Comparison of ENCODE assay signal across 1 cellular context in the genomic region with DNA sequence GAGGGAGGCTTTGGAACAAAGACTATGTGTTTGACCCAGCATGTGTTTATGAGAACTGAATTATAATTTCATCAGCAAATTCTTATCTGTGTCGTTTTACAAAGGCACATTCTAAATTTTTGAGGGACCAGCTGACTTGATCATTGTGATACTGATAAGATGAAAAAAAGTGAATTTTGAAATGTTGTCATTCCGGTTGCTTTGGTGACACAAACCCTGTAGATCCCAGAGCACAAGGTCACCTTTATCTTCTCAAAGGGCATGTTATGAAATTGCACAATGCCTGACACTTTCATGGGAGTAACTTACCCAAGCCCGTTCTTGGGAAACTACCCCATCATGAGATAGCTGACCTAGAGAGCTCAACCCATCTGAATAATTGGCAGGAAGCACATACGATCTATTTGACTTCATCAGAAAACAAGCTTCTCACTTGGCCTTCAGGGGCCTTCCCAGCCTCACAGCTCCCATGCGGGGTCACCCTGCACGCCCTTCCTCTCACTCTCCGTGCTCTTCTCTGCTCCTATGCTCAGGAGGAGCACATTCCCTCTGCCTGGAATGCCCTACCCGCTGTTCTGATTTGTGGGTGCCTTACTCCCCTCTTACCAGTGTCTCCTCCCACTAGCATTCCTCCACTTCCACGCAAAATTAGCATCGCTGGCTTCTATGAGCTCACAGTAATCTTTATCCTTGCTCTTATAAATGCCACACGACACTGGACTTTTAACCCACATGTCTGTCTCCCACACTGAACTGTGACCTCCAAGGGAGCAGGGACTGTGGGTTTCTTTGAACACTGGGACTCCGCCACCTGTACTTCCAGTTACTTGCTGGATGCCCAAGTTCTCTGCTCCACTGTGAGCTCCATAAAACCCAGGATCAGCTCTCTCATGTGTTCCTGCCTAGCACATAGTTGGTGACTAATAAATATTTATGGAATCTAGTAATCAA.
TF ChIP-seq lines count a peak whose summit lies in the region.

No MANE protein-coding gene starts in this region.

TF ChIP-seq in HepG2, 621 proteins besides CTCF, POLR2A, EP300 and RAD21 (continued from another document and continues in another):
- TF ChIP-seq GABPA (IDR thresholded peaks at IDR 0.05; ENCODE audit: low read depth, low read length) (no peak), GABPA (CRISPR knock-in tag; IDR thresholded peaks at IDR 0.05; ENCODE audit: low read depth) (peak; percentile 66), ESRRA (CRISPR knock-in tag; IDR thresholded peaks at IDR 0.05; ENCODE audit: low read depth) (peak; percentile 100), ETV5 (CRISPR knock-in tag; IDR thresholded peaks at IDR 0.05; ENCODE audit: borderline replicate concordance) (peak; percentile 95), ZBTB10 (CRISPR knock-in tag; IDR thresholded peaks at IDR 0.05; ENCODE audit: borderline replicate concordance) (peak; percentile 90), IKZF1 (IDR thresholded peaks at IDR 0.05) (no peak), ERF (CRISPR knock-in tag; IDR thresholded peaks at IDR 0.05) (peak; percentile 89; the same call in 1 of the 2 replicates), YEATS2 (CRISPR knock-in tag; IDR thresholded peaks at IDR 0.05; ENCODE audit: borderline replicate concordance) (peak; percentile 76; the same call in 1 of the 2 replicates), HNF1B (CRISPR knock-in tag; IDR thresholded peaks at IDR 0.05) (peak; percentile 80), POGZ (CRISPR knock-in tag; IDR thresholded peaks at IDR 0.05) (peak; percentile 98), GZF1 (CRISPR knock-in tag; IDR thresholded peaks at IDR 0.05) (no peak), SMYD3 (CRISPR knock-in tag; IDR thresholded peaks at IDR 0.05) (peak; percentile 60), THRA (CRISPR knock-in tag; IDR thresholded peaks at IDR 0.05; ENCODE audit: borderline replicate concordance) (peak; percentile 96), ZNF432 (CRISPR knock-in tag; IDR thresholded peaks at IDR 0.05; ENCODE audit: borderline replicate concordance) (no peak), GMEB2 (CRISPR knock-in tag; IDR thresholded peaks at IDR 0.05; ENCODE audit: low read depth) (no peak), CENPX (CRISPR knock-in tag; IDR thresholded peaks at IDR 0.05) (no peak), BRCA1 (CRISPR knock-in tag; IDR thresholded peaks at IDR 0.05) (0 out of 2 replicates have a peak, but pooled peaks have one; percentile 42), ZNF331 (CRISPR knock-in tag; IDR thresholded peaks at IDR 0.05) (peak; percentile 98), CSRNP2 (CRISPR knock-in tag; conservative IDR thresholded peaks at IDR 0.05; ENCODE audit: low read depth) (no peak), CREB1 (IDR thresholded peaks at IDR 0.05) (peak; percentile 60; the same call in 1 of the 2 replicates), CREB1 (CRISPR knock-in tag; IDR thresholded peaks at IDR 0.05) (peak; percentile 59; the same call in 1 of the 2 replicates), ZNF281 (CRISPR knock-in tag; IDR thresholded peaks at IDR 0.05; ENCODE audit: borderline replicate concordance) (no peak; the same call in 1 of the 2 replicates), KDM2A (CRISPR knock-in tag; IDR thresholded peaks at IDR 0.05; ENCODE audit: borderline replicate concordance, low read depth) (peak; percentile 52), ZSCAN21 (CRISPR knock-in tag; IDR thresholded peaks at IDR 0.05; ENCODE audit: borderline replicate concordance) (no peak), MTF1 (CRISPR knock-in tag; IDR thresholded peaks at IDR 0.05) (no peak), ZBTB2 (CRISPR knock-in tag; IDR thresholded peaks at IDR 0.05; ENCODE audit: low read depth) (no peak), ATM (IDR thresholded peaks at IDR 0.05; ENCODE audit: borderline replicate concordance) (peak; percentile 62; the same call in 1 of the 2 replicates), AGO2 (optimal IDR thresholded peaks at IDR 0.05; ENCODE audit: low read depth, low read length) (no peak), CBX5 (CRISPR knock-in tag; IDR thresholded peaks at IDR 0.05; ENCODE audit: borderline replicate concordance) (peak; percentile 95), MXI1 (IDR thresholded peaks at IDR 0.05; ENCODE audit: borderline replicate concordance, low read depth, low read length) (peak; percentile 89; the same call in 2 of the 3 replicates), HHEX (CRISPR knock-in tag; IDR thresholded peaks at IDR 0.05) (peak; percentile 73), SKI (IDR thresholded peaks at IDR 0.05; ENCODE audit: partially characterized antibody) (no peak), NFIB (CRISPR knock-in tag; IDR thresholded peaks at IDR 0.05; ENCODE audit: borderline replicate concordance) (no peak), SRSF4 (IDR thresholded peaks at IDR 0.05; ENCODE audit: low read depth, low read length, poor library complexity, severe bottlenecking) (no peak), MTF2 (CRISPR knock-in tag; IDR thresholded peaks at IDR 0.05; ENCODE audit: borderline replicate concordance) (0 out of 2 replicates have a peak, but pooled peaks have one; percentile 72), ZNF503 (CRISPR knock-in tag; IDR thresholded peaks at IDR 0.05) (peak; percentile 98), SP140L (CRISPR knock-in tag; IDR thresholded peaks at IDR 0.05; ENCODE audit: borderline replicate concordance) (peak; percentile 79; the same call in 1 of the 2 replicates), SAFB2 (CRISPR knock-in tag; IDR thresholded peaks at IDR 0.05; ENCODE audit: borderline replicate concordance, low read depth) (peak; percentile 44; the same call in 1 of the 2 replicates), PHF21A (CRISPR knock-in tag; IDR thresholded peaks at IDR 0.05) (peak; percentile 98), ZEB1 (IDR thresholded peaks at IDR 0.05; ENCODE audit: insufficient replicate concordance, low read depth) (peak; percentile 74), ZNF556 (CRISPR knock-in tag; IDR thresholded peaks at IDR 0.05; ENCODE audit: borderline replicate concordance) (peak; percentile 86), ZNF660 (CRISPR knock-in tag; IDR thresholded peaks at IDR 0.05; ENCODE audit: borderline replicate concordance, low read depth) (no peak), KDM4B (CRISPR knock-in tag; IDR thresholded peaks at IDR 0.05) (peak; percentile 96)
- TF ChIP-seq, protein P1, sequence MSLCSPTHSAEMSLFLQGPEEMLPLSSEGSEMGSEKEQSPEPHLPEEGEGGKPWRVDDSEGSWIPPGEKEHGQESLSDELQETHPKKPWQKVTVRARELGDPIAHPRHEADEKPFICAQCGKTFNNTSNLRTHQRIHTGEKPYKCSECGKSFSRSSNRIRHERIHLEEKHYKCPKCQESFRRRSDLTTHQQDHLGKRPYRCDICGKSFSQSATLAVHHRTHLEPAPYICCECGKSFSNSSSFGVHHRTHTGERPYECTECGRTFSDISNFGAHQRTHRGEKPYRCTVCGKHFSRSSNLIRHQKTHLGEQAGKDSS (CRISPR knock-in tag; IDR thresholded peaks at IDR 0.05; ENCODE audit: borderline replicate concordance, low read depth): peak; percentile 95
